Comparison of ENCODE assay signal across 10 cellular contexts in the genomic region with DNA sequence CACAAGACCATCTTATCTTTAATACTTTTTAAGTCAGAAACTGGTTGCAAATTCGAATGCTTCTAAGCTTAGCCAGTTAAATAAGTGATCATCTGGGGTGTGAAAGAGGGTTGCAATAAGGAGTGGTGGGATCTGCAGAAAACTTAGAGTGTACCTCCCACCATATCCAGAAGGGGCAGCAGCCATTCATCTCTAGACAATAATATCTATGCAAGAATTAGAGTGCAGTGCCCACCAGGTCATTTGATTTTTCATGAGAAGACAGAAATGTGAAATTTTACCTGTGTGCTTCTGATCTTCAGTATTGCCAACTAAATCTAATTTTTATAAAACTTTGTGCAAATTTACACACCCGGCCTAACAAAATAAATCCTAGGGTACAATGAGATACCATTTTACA.
DNase-seq lines count a peak whose midpoint lies in the region; ATAC-seq, FAIRE-seq and TF ChIP-seq lines count a peak whose summit lies in the region.
"Had no signal": no experiment of that assay in that cellular context is flagged by ENCODE, and none has a peak within 500 bp of the region (broad histone marks: within the 10 kb centered on the region; RNA-seq: fewer than 3 reads in every experiment).

No MANE protein-coding gene starts in this region.

- TF ChIP-seq CTCF in HCT116 (IDR thresholded peaks at IDR 0.05 in 2 of 3, conservative IDR thresholded peaks at IDR 0.05 in 1 of 3; ENCODE audit: borderline replicate concordance in 1 of 3, insufficient read depth in 1 of 3, low read depth in 2 of 3, low read length in 2 of 3) (peak in 2 of 3 experiments; percentile 45 to 58; a peak in 3 of 6 replicates), kidney (IDR thresholded peaks at IDR 0.05; ENCODE audit: borderline replicate concordance, extremely low read depth, insufficient read depth) (no peak)

- no CpG with 5 or more reads among the region's 2 CpGs for WGBS in mesendoderm (ENCODE audit: extremely low coverage, insufficient coverage, low lambda C conversion rate)

- no peak overlapping the region for H3K23ac ChIP-seq in mesendoderm (ENCODE audit: low read length)

- RAD21 ChIA-PET in HCT116 (lab: Charles Lee; ENCODE audit: low non-redundant PET in 1 of 2, low total read pairs in 2 of 2, uncharacterized antibody in 2 of 2, unreplicated experiment in 2 of 2), result no interaction called here

- no peak overlapping the region for H3K4ac ChIP-seq in mesendoderm (ENCODE audit: low read depth, low read length)

- CTCF ChIA-PET in HCT116 (lab: Charles Lee), result no interaction called here

- no peaks in the 10 kb centered on the region for H3K4me1 ChIP-seq in HCT116 (ENCODE audit: control insufficient read depth in 1 of 2, insufficient read depth in 2 of 2, low read length in 2 of 2)
- no peaks in the 10 kb centered on the region for H3K4me1 ChIP-seq in mesendoderm (ENCODE audit: control insufficient read depth, low read depth, low read length)
- H3K4me1 ChIP-seq in kidney (ENCODE audit: control insufficient read depth in 1 of 2, insufficient read depth in 1 of 2, low read depth in 1 of 2, low read length in 2 of 2), result no peaks in the 10 kb centered on the region
- H3K4me1 ChIP-seq: right atrium auricular region had no signal

- no peak overlapping the region for H2BK5ac ChIP-seq in mesendoderm (ENCODE audit: low read length)

- no peak overlapping the region for H2AFZ ChIP-seq in HCT116 (ENCODE audit: low read depth, low read length, poor library complexity, severe bottlenecking)

- BruUV-seq in HCT116 (replicated peaks; lab: Mats Ljungman, UMichigan), result no TSS peak

- TF ChIP-seq POLR2A in HCT116 (IDR thresholded peaks at IDR 0.05; ENCODE audit: borderline replicate concordance, extremely low read depth, insufficient read depth, insufficient read length), result no peak

- H3K36me3 ChIP-seq in HCT116 (ENCODE audit: control insufficient read depth in 1 of 2, insufficient read depth in 2 of 2, low read length in 2 of 2) (no peaks in the 10 kb centered on the region), mesendoderm (ENCODE audit: control insufficient read depth, insufficient read depth, low read length) (no peaks in the 10 kb centered on the region), kidney (ENCODE audit: control insufficient read depth in 1 of 2, insufficient read depth in 2 of 2, low read length in 2 of 2) (no peaks in the 10 kb centered on the region)
- H3K36me3 ChIP-seq: right atrium auricular region had no signal

- H3K79me1 ChIP-seq in mesendoderm (ENCODE audit: low read length), result no peaks in the 10 kb centered on the region

- no peak overlapping the region for H2BK15ac ChIP-seq in mesendoderm (replicated peaks; ENCODE audit: low read depth)

- H3K9ac ChIP-seq in HCT116 (ENCODE audit: low read length), result no peak overlapping the region
- no peak overlapping the region for H3K9ac ChIP-seq in mesendoderm (ENCODE audit: low read length)
- H3K9ac ChIP-seq in kidney (ENCODE audit: low read length in 2 of 2), result no peak overlapping the region

- no peak overlapping the region for H2BK120ac ChIP-seq in mesendoderm (ENCODE audit: low read depth, low read length)

- FAIRE-seq in kidney (lab: Jason Lieb, UNC), result no peak

- H2AK5ac ChIP-seq in mesendoderm (ENCODE audit: low read length), result no peak overlapping the region

- intact Hi-C loops in HCT116 (cut with micrococcal nuclease) (no loop called here), kidney (cut with DNase I) (no loop called here)

- H3K4me3 ChIP-seq in HCT116 (replicated peaks in 1 of 2; ENCODE audit: low read depth in 1 of 2, low read length in 2 of 2), result no peak overlapping the region
- no peak overlapping the region for H3K4me3 ChIP-seq in mesendoderm (ENCODE audit: low read length)
- no peak overlapping the region for H3K4me3 ChIP-seq in kidney (ENCODE audit: low read length in 2 of 2)
- H3K4me3 ChIP-seq: right atrium auricular region had no signal

- POLR2A ChIA-PET in HCT116 (lab: Charles Lee), result no interaction called here

- H3K9me2 ChIP-seq in HCT116 (ENCODE audit: insufficient read depth), result no peaks in the 10 kb centered on the region

- DNase-seq in DMS53 treated with DMSO at 0.1 percent for 48 hours (lab: John Stamatoyannopoulos, UW; ENCODE audit: unreplicated experiment), result peak; percentile 22
- peak; percentile 8 for DNase-seq in HCT116 (ENCODE audit: low read depth, low spot score)
- peak; percentile 43 for DNase-seq in SK-MEL-5 (ENCODE audit: low read depth, low spot score)
- peak; percentile 22 for DNase-seq in mesendoderm
- no peak for DNase-seq in kidney
- DNase-seq in T1000 (lab: John Stamatoyannopoulos, UW), result no peak
- DNase-seq: cerebellar nuclear complex, GDM1 had no signal

- H4K8ac ChIP-seq in mesendoderm (ENCODE audit: low read depth, low read length), result no peak overlapping the region

- H3K79me2 ChIP-seq in HCT116 (ENCODE audit: insufficient read depth, low read length) (no peaks in the 10 kb centered on the region), mesendoderm (ENCODE audit: control insufficient read depth, insufficient read depth, low read length) (no peaks in the 10 kb centered on the region)

- H3K27ac ChIP-seq in HCT116 (ENCODE audit: low read depth, low read length) (no peak overlapping the region), mesendoderm (ENCODE audit: low read depth, low read length) (no peak overlapping the region), kidney (ENCODE audit: low read depth in 2 of 2, low read length in 2 of 2) (no peak overlapping the region)
- H3K27ac ChIP-seq: right atrium auricular region had no signal

- H3K4me2 ChIP-seq in HCT116 (ENCODE audit: low read length) (no peak overlapping the region), mesendoderm (ENCODE audit: low read length) (no peak overlapping the region)

- peak; percentile 29; the same call in 1 of the 2 replicates for TF ChIP-seq RAD21 in HCT116 (IDR thresholded peaks at IDR 0.05; ENCODE audit: low read depth)

- no peaks in the 10 kb centered on the region; the same call in 1 of the 2 replicates for H4K20me1 ChIP-seq in HCT116 (ENCODE audit: insufficient read depth)

- H3K9me3 ChIP-seq in HCT116 (ENCODE audit: control insufficient read depth in 1 of 2, insufficient read depth in 1 of 2, low read depth in 1 of 2, low read length in 2 of 2) (no peaks in the 10 kb centered on the region), kidney (ENCODE audit: control insufficient read depth in 1 of 2, low read length in 2 of 2) (no peaks in the 10 kb centered on the region)
- H3K9me3 ChIP-seq: right atrium auricular region had no signal

- no peak overlapping the region for H4K5ac ChIP-seq in mesendoderm (ENCODE audit: low read length)

- in situ Hi-C loops in SK-MEL-5 (cut with HindIII; ENCODE audit: low pct_unique_long_range_greater_than_20kb, low sequenced_read_pairs), result no loop called here

- no peak overlapping the region for H3K18ac ChIP-seq in mesendoderm (ENCODE audit: low read length)

- no peaks in the 10 kb centered on the region for H3K27me3 ChIP-seq in HCT116 (ENCODE audit: insufficient read depth, low read length)
- H3K27me3 ChIP-seq in mesendoderm (ENCODE audit: insufficient read depth, low read length, poor library complexity), result no peaks in the 10 kb centered on the region
- H3K27me3 ChIP-seq: right atrium auricular region had no signal

- no peak overlapping the region for H3K56ac ChIP-seq in mesendoderm (ENCODE audit: low read length)

- peak; percentile 55; the same call in 1 of the 2 replicates for ATAC-seq in HCT116
- ATAC-seq in HG03135 (IDR thresholded peaks at IDR 0.05; ENCODE audit: unreplicated experiment), result no peak

TF ChIP-seq in HCT116, 20 proteins besides CTCF, POLR2A, EP300 and RAD21:
- TF ChIP-seq CBX3 (IDR thresholded peaks at IDR 0.05; ENCODE audit: low read depth) (no peak), CEBPB (IDR thresholded peaks at IDR 0.05; ENCODE audit: low read depth) (no peak), ZFX (IDR thresholded peaks at IDR 0.05) (no peak), FOSL1 (IDR thresholded peaks at IDR 0.05; ENCODE audit: low read depth) (no peak), ZBTB33 (IDR thresholded peaks at IDR 0.05; ENCODE audit: extremely low read depth, insufficient replicate concordance, low read length) (no peak), ZNF274 (IDR thresholded peaks at IDR 0.05; ENCODE audit: low read depth, low read length) (no peak), SRF (IDR thresholded peaks at IDR 0.05; ENCODE audit: low read depth) (no peak), EZH2phosphoT487 (IDR thresholded peaks at IDR 0.05; ENCODE audit: borderline replicate concordance) (no peak)
- TF ChIP-seq, protein P1, sequence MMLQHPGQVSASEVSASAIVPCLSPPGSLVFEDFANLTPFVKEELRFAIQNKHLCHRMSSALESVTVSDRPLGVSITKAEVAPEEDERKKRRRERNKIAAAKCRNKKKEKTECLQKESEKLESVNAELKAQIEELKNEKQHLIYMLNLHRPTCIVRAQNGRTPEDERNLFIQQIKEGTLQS (IDR thresholded peaks at IDR 0.05), result no peak

Comparison
In these comparisons a context has a peak if more than half of its experiments do, and no peak if none do; other contexts are left out.
1. DNase-seq: peak in DMS53 treated with DMSO at 0.1 percent for 48 hours (single experiment), HCT116 (single experiment), SK-MEL-5 (single experiment) and mesendoderm (single experiment); none in kidney (single experiment) and T1000 (single experiment).